In genomic region chr18:61851279-61851678, GRCh38 we compare ENCODE assay signal across 1 cellular context.
TF ChIP-seq lines count a peak whose summit lies in the region.

No MANE protein-coding gene starts in this region.

TF ChIP-seq in H1, 55 proteins besides CTCF, POLR2A, EP300 and RAD21:
- no peak for TF ChIP-seq BACH1 (IDR thresholded peaks at IDR 0.05; ENCODE audit: low read length)
- no peak for TF ChIP-seq TCF12 (IDR thresholded peaks at IDR 0.05; ENCODE audit: low read depth, low read length)
- TF ChIP-seq NANOG (IDR thresholded peaks at IDR 0.05; ENCODE audit: insufficient read depth, low read depth, low read length, poor library complexity, severe bottlenecking), result no peak
- TF ChIP-seq PHF8 (conservative IDR thresholded peaks at IDR 0.05; ENCODE audit: low read depth, low read length), result no peak
- no peak for TF ChIP-seq SAP30 (IDR thresholded peaks at IDR 0.05; ENCODE audit: insufficient read depth, insufficient replicate concordance, low read length)
- no peak for TF ChIP-seq SIX5 (IDR thresholded peaks at IDR 0.05; ENCODE audit: low read depth, low read length)
- TF ChIP-seq EGR1 (IDR thresholded peaks at IDR 0.05; ENCODE audit: borderline replicate concordance, low read depth, low read length), result no peak
- no peak for TF ChIP-seq ATF2 (IDR thresholded peaks at IDR 0.05; ENCODE audit: low read length)
- TF ChIP-seq ZNF274 (IDR thresholded peaks at IDR 0.05; ENCODE audit: borderline replicate concordance, extremely low read depth, low read length), result no peak
- no peak for TF ChIP-seq MAFK (IDR thresholded peaks at IDR 0.05; ENCODE audit: low read depth, low read length)
- no peak for TF ChIP-seq SP1 (IDR thresholded peaks at IDR 0.05; ENCODE audit: low read depth, low read length)
- no peak for TF ChIP-seq SP2 (IDR thresholded peaks at IDR 0.05; ENCODE audit: low read length)
